ENCODE assay signal across 8 cellular contexts in the genomic region with DNA sequence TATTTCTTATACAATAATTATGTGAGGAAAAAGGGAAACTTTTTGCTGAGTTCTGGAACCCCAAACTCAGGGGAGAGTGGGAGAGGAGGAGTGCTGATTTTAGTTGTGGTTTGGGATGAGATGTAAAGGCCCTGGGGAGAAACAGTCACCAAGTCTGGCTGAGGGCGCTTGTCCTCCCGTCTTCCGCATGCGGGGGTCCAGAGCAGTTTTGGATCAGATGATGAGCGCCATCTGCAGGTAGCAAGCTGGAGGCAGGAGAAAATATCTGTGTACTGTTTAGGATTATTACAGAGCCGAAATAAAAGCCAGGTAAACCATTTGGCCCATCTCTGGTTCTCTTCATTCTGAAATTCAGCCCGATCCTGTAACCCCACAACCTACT.
DNase-seq lines count a peak whose midpoint lies in the region; ATAC-seq and TF ChIP-seq lines count a peak whose summit lies in the region.

No MANE protein-coding gene starts in this region.

- H3K9me3 ChIP-seq in iPS DF 6.9 (ENCODE audit: control insufficient read depth, insufficient read depth, low read length) = no peaks in the 10 kb centered on the region

- no peaks in the 10 kb centered on the region for H3K36me3 ChIP-seq in iPS DF 6.9 (ENCODE audit: control insufficient read depth, insufficient read depth, low read length)

- peaks cover 6% of the 10 kb centered on the region; the same call in 1 of the 2 replicates for H3K4me1 ChIP-seq in iPS DF 6.9 (ENCODE audit: control insufficient read depth, insufficient read depth, low read length)

- peak overlapping the region; percentile 25 for H3K4me3 ChIP-seq in astrocyte of the spinal cord (ENCODE audit: low read depth, low read length)
- H3K4me3 ChIP-seq in iPS DF 6.9 (ENCODE audit: low read length) = no peak overlapping the region
- H3K4me3 ChIP-seq in skeletal muscle cell (ENCODE audit: low read depth, low read length) = peak overlapping the region; percentile 29

- H3K27ac ChIP-seq in iPS DF 6.9 (ENCODE audit: low read length) = no peak overlapping the region

- peak; percentile 59 for DNase-seq in DMS53 treated with DMSO at 0.1 percent for 48 hours (lab: John Stamatoyannopoulos, UW; ENCODE audit: unreplicated experiment)
- peak; percentile 59 for DNase-seq in NCI-H187 treated with DMSO at 0.1 percent for 48 hours (lab: John Stamatoyannopoulos, UW)
- peak; percentile 55 for DNase-seq in T1000 (lab: John Stamatoyannopoulos, UW)
- peak; percentile 79 for DNase-seq in astrocyte of the spinal cord (ENCODE audit: low read depth, low spot score)
- peak; percentile 58 for DNase-seq in iPS DF 6.9 (ENCODE audit: low read depth, low spot score)
- peak; percentile 28 for DNase-seq in skeletal muscle cell (ENCODE audit: low read depth)
- no peak for DNase-seq in 8988T

- in situ Hi-C loops in astrocyte of the spinal cord (cut with HindIII; ENCODE audit: low sequenced_read_pairs) = no loop called here

- no peaks in the 10 kb centered on the region for H3K27me3 ChIP-seq in iPS DF 6.9 (ENCODE audit: control insufficient read depth, insufficient read depth, low read length)

- TF ChIP-seq CTCF in astrocyte of the spinal cord (IDR thresholded peaks at IDR 0.05; ENCODE audit: low read depth, low read length) = peak; percentile 85

- no CpG with 5 or more reads among the region's 7 CpGs for WGBS in iPS DF 6.9 (ENCODE audit: insufficient coverage, insufficient read length)

- ATAC-seq in HG02588 (IDR thresholded peaks at IDR 0.05; ENCODE audit: unreplicated experiment) = peak; percentile 31
